ENCODE assay signal across 1 cellular context in the genomic region with DNA sequence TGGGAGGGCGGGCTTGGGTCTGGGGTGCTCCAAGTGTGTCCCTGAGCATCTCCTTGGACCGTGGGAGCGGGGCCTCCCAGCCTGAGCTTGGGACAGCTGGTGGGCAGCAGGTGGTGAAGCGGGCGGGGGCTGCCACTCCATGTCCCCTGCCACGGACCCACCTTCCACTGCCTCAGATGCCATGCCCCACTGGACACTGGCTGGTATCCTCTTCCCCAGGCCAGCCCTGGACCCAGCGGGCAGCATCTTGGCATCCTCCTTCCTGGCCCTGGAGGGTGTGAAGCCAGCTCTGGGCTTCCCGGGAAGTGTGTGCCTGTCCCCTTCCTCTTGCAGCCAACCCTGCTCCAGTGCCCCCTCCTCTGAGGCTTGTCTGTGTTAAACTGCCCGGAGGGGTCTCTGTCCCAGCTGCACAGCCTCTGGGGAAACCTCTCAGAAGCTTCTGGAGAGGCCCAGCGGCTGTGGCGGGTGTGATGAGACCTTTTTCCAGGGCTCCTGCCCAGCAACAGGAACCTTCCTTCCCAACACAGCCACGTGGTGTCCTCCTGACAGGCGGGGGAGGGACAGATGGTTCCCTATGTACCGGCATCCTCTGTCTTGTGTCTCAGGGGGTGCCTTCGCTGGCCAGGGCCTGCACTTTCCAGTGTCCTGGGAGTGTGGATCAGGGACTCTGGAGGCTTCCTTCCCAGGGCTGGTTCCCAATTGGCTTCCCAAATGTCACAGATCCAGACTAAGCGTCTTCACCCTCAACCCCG.
TF ChIP-seq lines count a peak whose summit lies in the region.

No MANE protein-coding gene starts in this region.

TF ChIP-seq in H1, 55 proteins besides CTCF, POLR2A, EP300 and RAD21:
- no peak for TF ChIP-seq NRF1 (IDR thresholded peaks at IDR 0.05; ENCODE audit: low read depth, low read length)
- TF ChIP-seq CREB1 (IDR thresholded peaks at IDR 0.05): no peak
- TF ChIP-seq, protein P1, sequence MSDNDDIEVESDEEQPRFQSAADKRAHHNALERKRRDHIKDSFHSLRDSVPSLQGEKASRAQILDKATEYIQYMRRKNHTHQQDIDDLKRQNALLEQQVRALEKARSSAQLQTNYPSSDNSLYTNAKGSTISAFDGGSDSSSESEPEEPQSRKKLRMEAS (IDR thresholded peaks at IDR 0.05): peak; percentile 72
